ENCODE assay signal across 24 cellular contexts in genomic region chr16:29022196-29022595, GRCh38.
"Had no signal": no experiment of that assay in that cellular context is flagged by ENCODE, and none has a peak within 500 bp of the region (broad histone marks: within the 10 kb centered on the region; RNA-seq: fewer than 3 reads in every experiment).

No MANE protein-coding gene starts in this region.

- DNase-seq: activated CD4-positive, CD25-positive, alpha-beta regulatory T cell; activated CD8-positive, alpha-beta memory T cell treated with anti-CD3 and anti-CD28 coated beads, Interleukin-2, amount 10 ng/mL, durations not matched to agents 7 days and 5 days; central memory CD4-positive, alpha-beta T cell; endodermal cell; foreskin fibroblast; head of caudate nucleus; hippocampal formation; left cardiac atrium; mammary epithelial cell; ovary; retina; sigmoid colon; small intestine; stimulated activated CD4-positive, alpha-beta T cell treated with anti-CD3 and anti-CD28 coated beads, Interleukin-4, amount 100 ng/mL, for 24 hours; stimulated activated naive CD8-positive, alpha-beta T cell treated with anti-CD3 and anti-CD28 coated beads, Interleukin-15, amount 100 ng/mL, for 72 hours; substantia nigra had no signal

- FAIRE-seq: keratinocyte, small intestine had no signal

- H3K27ac ChIP-seq: breast epithelium, ovary, prostate gland, sigmoid colon, vagina had no signal

- H3K4me1 ChIP-seq: breast epithelium, prostate gland, sigmoid colon, vagina had no signal

- ATAC-seq: activated CD8-positive, alpha-beta memory T cell treated with anti-CD3 and anti-CD28 coated beads, Interleukin-2, amount 10 ng/mL, durations not matched to agents 7 days and 5 days; esophagus mucosa; left cardiac atrium; stimulated activated memory B cell treated with anti-CD40 and anti-IgM and Interleukin-4, amounts not matched to agents 10 μg/mL and 1 μg/mL and 100 μg/mL, for 72 hours had no signal

- H3K36me3 ChIP-seq: breast epithelium, ovary, prostate gland, sigmoid colon, vagina had no signal

- H3K9me3 Mint-ChIP-seq: endodermal cell; stimulated activated memory B cell treated with anti-CD40 and anti-IgM and Interleukin-4, amounts not matched to agents 10 μg/mL and 1 μg/mL and 100 μg/mL, for 72 hours; stimulated activated naive CD8-positive, alpha-beta T cell treated with anti-CD3 and anti-CD28 coated beads, Interleukin-15, amount 100 ng/mL, for 72 hours; type B pancreatic cell had no signal

- H3K27me3 ChIP-seq: breast epithelium, ovary, vagina had no signal

- H3K4me3 Mint-ChIP-seq: activated CD8-positive, alpha-beta memory T cell treated with anti-CD3 and anti-CD28 coated beads, Interleukin-2, amount 10 ng/mL, durations not matched to agents 7 days and 5 days; endodermal cell; stimulated activated memory B cell treated with anti-CD40 and anti-IgM and Interleukin-4, amounts not matched to agents 10 μg/mL and 1 μg/mL and 100 μg/mL, for 72 hours; type B pancreatic cell had no signal

- H3K4me1 Mint-ChIP-seq: endodermal cell; stimulated activated memory B cell treated with anti-CD40 and anti-IgM and Interleukin-4, amounts not matched to agents 10 μg/mL and 1 μg/mL and 100 μg/mL, for 72 hours had no signal

- H3K27me3 Mint-ChIP-seq: activated CD4-positive, alpha-beta T cell treated with anti-CD3 and anti-CD28 coated beads for 36 hours; activated CD8-positive, alpha-beta memory T cell treated with anti-CD3 and anti-CD28 coated beads, Interleukin-2, amount 10 ng/mL, durations not matched to agents 7 days and 5 days; stimulated activated naive CD8-positive, alpha-beta T cell treated with anti-CD3 and anti-CD28 coated beads, Interleukin-15, amount 100 ng/mL, for 72 hours had no signal

- H3K36me3 Mint-ChIP-seq: activated CD8-positive, alpha-beta memory T cell treated with anti-CD3 and anti-CD28 coated beads, Interleukin-2, amount 10 ng/mL, durations not matched to agents 7 days and 5 days; stimulated activated memory B cell treated with anti-CD40 and anti-IgM and Interleukin-4, amounts not matched to agents 10 μg/mL and 1 μg/mL and 100 μg/mL, for 72 hours; type B pancreatic cell had no signal

- H3K27ac Mint-ChIP-seq: endodermal cell; stimulated activated memory B cell treated with anti-CD40 and anti-IgM and Interleukin-4, amounts not matched to agents 10 μg/mL and 1 μg/mL and 100 μg/mL, for 72 hours; type B pancreatic cell had no signal

- H3K4me3 ChIP-seq: breast epithelium, ovary, prostate gland, sigmoid colon, vagina had no signal

- H3K9me3 ChIP-seq: breast epithelium, ovary, prostate gland, sigmoid colon, vagina had no signal
